ENCODE assay signal across 11 cellular contexts in the genomic region with DNA sequence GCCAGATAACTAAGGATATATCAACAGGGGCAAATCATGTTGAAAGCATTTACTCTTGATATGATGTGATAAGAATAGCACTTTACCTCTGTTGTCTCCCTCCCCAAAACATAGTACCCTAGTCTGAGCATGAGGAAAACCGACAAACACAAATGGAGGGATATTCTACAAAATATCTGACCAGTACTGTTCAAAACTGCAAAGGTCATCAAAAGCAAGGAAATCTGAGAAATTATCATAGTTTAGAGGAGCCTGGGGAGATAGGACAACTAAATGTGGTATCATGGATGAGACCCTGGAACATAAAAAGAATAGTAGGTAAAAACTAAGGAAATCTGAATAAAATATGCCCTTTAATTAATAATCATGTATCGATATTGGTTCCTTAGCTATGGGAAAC.
"Had no signal": no experiment of that assay in that cellular context is flagged by ENCODE, and none has a peak within 500 bp of the region (broad histone marks: within the 10 kb centered on the region; RNA-seq: fewer than 3 reads in every experiment).

No MANE protein-coding gene starts in this region.

- H3K4me3 Mint-ChIP-seq: GM23338, H9, HFFc6 had no signal

- H3K9ac ChIP-seq: GM23248 had no signal

- H3K27ac ChIP-seq: GM23248 had no signal

- ATAC-seq: GM23338, HCT116 had no signal

- H3K36me3 ChIP-seq: HAP-1 had no signal

- H3K9me3 ChIP-seq: HAP-1 had no signal

- H3K4me1 Mint-ChIP-seq: H9 had no signal

- FAIRE-seq: H1, H54 had no signal

- H3K4me3 ChIP-seq: GM23248, GM23338, HAP-1 had no signal

- H2AFZ ChIP-seq: GM23248, GM23338 had no signal

- H3K4me2 ChIP-seq: GM23338 had no signal

- DNase-seq: GM23248, GOT3, H7, H9, HCEC 1CT, HFFc6 had no signal

- H3K27ac Mint-ChIP-seq: GM23338, H9, HFFc6 had no signal
